ENCODE assay signal across 15 cellular contexts in the genomic region with DNA sequence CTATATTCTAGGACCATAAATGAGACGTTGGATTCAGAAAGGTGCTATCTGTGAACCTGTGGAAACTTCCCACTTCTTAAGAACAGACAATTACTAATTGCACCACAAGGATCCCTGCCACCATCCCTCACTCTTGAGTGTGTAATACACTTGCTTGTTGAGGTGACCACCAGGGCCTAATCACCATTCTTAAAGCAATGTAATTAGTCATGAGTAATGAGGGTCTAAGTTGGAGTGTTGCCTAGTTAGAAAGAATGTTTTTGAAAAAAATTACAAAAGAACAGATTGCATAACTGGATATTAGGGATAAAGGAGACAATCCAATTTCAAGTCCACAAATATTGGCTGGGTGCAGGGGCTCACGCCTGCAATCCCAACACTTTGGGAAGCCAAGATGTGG. TPM values are rescaled to one million over a fixed set of nuclear protein-coding genes. Genes with fewer than 3 reads are reported as not detected.
DNase-seq lines count a peak whose midpoint lies in the region; ATAC-seq and TF ChIP-seq lines count a peak whose summit lies in the region.
"Had no signal": no experiment of that assay in that cellular context is flagged by ENCODE, and none has a peak within 500 bp of the region (broad histone marks: within the 10 kb centered on the region; RNA-seq: fewer than 3 reads in every experiment).

No MANE protein-coding gene starts in this region.

- no TSS peak for BruUV-seq in IMR-90 (replicated peaks; lab: Mats Ljungman, UMichigan)
- no TSS peak for BruUV-seq in PC-9 (replicated peaks; lab: Mats Ljungman, UMichigan)

- no peak overlapping the region for H2AK9ac ChIP-seq in IMR-90 (replicated peaks; ENCODE audit: low read depth, low read length, poor library complexity)

- no peak overlapping the region for H4K91ac ChIP-seq in IMR-90 (ENCODE audit: insufficient read depth, low read depth, low read length)

- H3K27ac ChIP-seq in IMR-90 (ENCODE audit: insufficient read depth, low read length) (no peak overlapping the region), PC-9 (no peak overlapping the region)
- H3K27ac ChIP-seq: BLaER1 treated with 17β-estradiol and CSF1 and Interleukin-3, amounts not matched to agents 10 nM and 100 nM; HL-60 had no signal

- dilution Hi-C loops in IMR-90 (cut with HindIII; ENCODE audit: low sequenced_read_pairs, unreplicated experiment) = no loop called here

- H2AFZ ChIP-seq in IMR-90 (replicated peaks; ENCODE audit: low read length, poor library complexity) (no peak overlapping the region), PC-9 (no peak overlapping the region)

- H4K20me1 ChIP-seq in IMR-90 (ENCODE audit: insufficient read depth, low read length) (no peaks in the 10 kb centered on the region), PC-9 (ENCODE audit: insufficient read depth) (no peaks in the 10 kb centered on the region)
- H4K20me1 ChIP-seq: BLaER1 treated with 17β-estradiol and CSF1 and Interleukin-3, amounts not matched to agents 10 nM and 100 nM had no signal

- H3F3A ChIP-seq in PC-9 (ENCODE audit: insufficient read depth, low read depth) = no peaks in the 10 kb centered on the region

- no peak overlapping the region for H3K56ac ChIP-seq in IMR-90 (ENCODE audit: extremely low read depth, insufficient read depth, low read length)

- POLR2A ChIA-PET in IMR-90 (lab: Charles Lee; ENCODE audit: unreplicated experiment) (no interaction called here), PC-9 (lab: Charles Lee; ENCODE audit: unreplicated experiment) (no interaction called here)

- H3K9me3 ChIP-seq in IMR-90 (ENCODE audit: control insufficient read depth, insufficient read depth, low read length) (peaks cover 5% of the 10 kb centered on the region), PC-9 (ENCODE audit: insufficient read depth, low read depth) (no peaks in the 10 kb centered on the region; the same call in 1 of the 2 replicates)

- no peaks in the 10 kb centered on the region; the same call in none of the 2 replicates for H3K9me3 Mint-ChIP-seq in HFFc6

- H2BK5ac ChIP-seq in IMR-90 (ENCODE audit: low read depth, low read length, poor library complexity, severe bottlenecking) = no peak overlapping the region

- H2BK20ac ChIP-seq in IMR-90 (ENCODE audit: low read depth, low read length) = peak overlapping the region; percentile 22; the same call in 1 of the 2 replicates

- no peak overlapping the region for H3K4me3 ChIP-seq in AG10803 (ENCODE audit: low read length)
- H3K4me3 ChIP-seq in IMR-90 (ENCODE audit: insufficient read depth, low read depth, low read length) = no peak overlapping the region
- H3K4me3 ChIP-seq in epithelial cell of esophagus (ENCODE audit: low read length) = no peak overlapping the region
- no peak overlapping the region for H3K4me3 ChIP-seq in PC-9
- H3K4me3 ChIP-seq: BLaER1 treated with 17β-estradiol and CSF1 and Interleukin-3, amounts not matched to agents 10 nM and 100 nM had no signal

- H3K27me3 ChIP-seq in IMR-90 (ENCODE audit: control insufficient read depth, insufficient read depth, low read length) (no peaks in the 10 kb centered on the region), PC-9 (ENCODE audit: insufficient read depth, low read depth) (no peaks in the 10 kb centered on the region)
- H3K27me3 ChIP-seq: BLaER1 treated with 17β-estradiol and CSF1 and Interleukin-3, amounts not matched to agents 10 nM and 100 nM had no signal

- H3K23ac ChIP-seq in IMR-90 (ENCODE audit: low read depth, low read length) = no peak overlapping the region

- H3K14ac ChIP-seq in IMR-90 (replicated peaks; ENCODE audit: low read depth, low read length) = no peak overlapping the region

- H3K18ac ChIP-seq in IMR-90 (ENCODE audit: low read depth, low read length) = no peak overlapping the region

- 0 out of 3 replicates have a peak overlapping the region, but pooled peaks have one; percentile 3 for H2BK15ac ChIP-seq in IMR-90 (ENCODE audit: low read depth, low read length)

- H3K9ac ChIP-seq in IMR-90 (ENCODE audit: low read depth, low read length) = no peak overlapping the region
- H3K9ac ChIP-seq: BLaER1 treated with 17β-estradiol and CSF1 and Interleukin-3, amounts not matched to agents 10 nM and 100 nM had no signal

- TF ChIP-seq RAD21 in IMR-90 (IDR thresholded peaks at IDR 0.05; ENCODE audit: low read length) = no peak

- H2AK5ac ChIP-seq in IMR-90 (ENCODE audit: low read depth, low read length) = no peak overlapping the region

- H3K36me3 Mint-ChIP-seq in HFFc6 (ENCODE audit: low read depth) = no peaks in the 10 kb centered on the region; the same call in 1 of the 2 replicates

- H4K5ac ChIP-seq in IMR-90 (ENCODE audit: low read depth, low read length) = no peak overlapping the region

- H3K4me3 Mint-ChIP-seq in HFFc6 = no peak overlapping the region

- WGBS in IMR-90 (ENCODE audit: extremely low coverage in 2 of 2, insufficient read length in 1 of 2), 2 experiments = no CpG with 5 or more reads among the region's 2 CpGs

- H3K27me3 Mint-ChIP-seq in HFFc6 (ENCODE audit: insufficient read depth) = peaks cover 2% of the 10 kb centered on the region

- intact Hi-C loops in IMR-90 (cut with micrococcal nuclease) (no loop called here), PC-9 (cut with micrococcal nuclease; ENCODE audit: unreplicated experiment) (no loop called here)

- TF ChIP-seq CTCF in AG10803 (conservative IDR thresholded peaks at IDR 0.05; ENCODE audit: low read length) = 0 out of 2 replicates have a peak, but pooled peaks have one; percentile 1
- TF ChIP-seq CTCF in IMR-90 (conservative IDR thresholded peaks at IDR 0.05; ENCODE audit: low read depth, low read length) = no peak
- no peak for TF ChIP-seq CTCF in epithelial cell of esophagus (IDR thresholded peaks at IDR 0.05; ENCODE audit: insufficient read depth, low read depth, low read length, missing control alignments)
- no peak for TF ChIP-seq CTCF in PC-9 (conservative IDR thresholded peaks at IDR 0.05)
- no peak for TF ChIP-seq CTCF in HFFc6 (IDR thresholded peaks at IDR 0.05)
- no peak for TF ChIP-seq CTCF in GM13977 (IDR thresholded peaks at IDR 0.05; ENCODE audit: extremely low read depth, insufficient read depth, missing control alignments)

- H3K4me2 ChIP-seq in IMR-90 (ENCODE audit: low read depth, low read length) = no peak overlapping the region
- no peak overlapping the region for H3K4me2 ChIP-seq in PC-9
- H3K4me2 ChIP-seq: BLaER1 treated with 17β-estradiol and CSF1 and Interleukin-3, amounts not matched to agents 10 nM and 100 nM had no signal

- no peak overlapping the region for H4K8ac ChIP-seq in IMR-90 (ENCODE audit: low read depth in 2 of 2, low read length in 2 of 2)

- H3K4me1 Mint-ChIP-seq in HFFc6 (ENCODE audit: low read depth) = no peaks in the 10 kb centered on the region

- H3K36me3 ChIP-seq in IMR-90 (ENCODE audit: control insufficient read depth, insufficient read depth, low read length) (no peaks in the 10 kb centered on the region), PC-9 (ENCODE audit: low read depth) (no peaks in the 10 kb centered on the region)

- DNase-seq in AG10803 (ENCODE audit: low read depth) (peak; percentile 75), IMR-90 (no peak), epithelial cell of esophagus (ENCODE audit: low read depth) (peak; percentile 32), iris pigment epithelial cell (ENCODE audit: low read depth) (peak; percentile 29), PC-9 (no peak), HFFc6 (no peak), GM13977 (ENCODE audit: low spot score) (no peak)
- DNase-seq in stimulated activated CD4-positive, alpha-beta T cell treated with anti-CD3 and anti-CD28 coated beads, Interleukin-4, amount 100 ng/mL, for 24 hours = no peak
- DNase-seq: H7, NCI-H187, NCI-H226, NCI-H526, RPMI8226 had no signal

- H3K4ac ChIP-seq in IMR-90 (ENCODE audit: low read depth, low read length) = no peak overlapping the region

- no peaks in the 10 kb centered on the region for H3K79me1 ChIP-seq in IMR-90 (ENCODE audit: low read depth in 1 of 2, low read length in 2 of 2)

- in situ Hi-C loops in IMR-90 (cut with MboI; ENCODE audit: low sequenced_read_pairs) (no loop called here), GM13977 (cut with MboI; ENCODE audit: low pct_unique_long_range_greater_than_20kb, low sequenced_read_pairs, unreplicated experiment) (no loop called here)

- no peaks in the 10 kb centered on the region for H3K79me2 ChIP-seq in PC-9 (ENCODE audit: low read depth)

- H3K27ac Mint-ChIP-seq in HFFc6 = no peak overlapping the region

- CTCF ChIA-PET in IMR-90 (lab: Yijun Ruan, JAX) = no interaction called here
- CTCF ChIA-PET in PC-9 (lab: Charles Lee) = no interaction called here

- no peaks in the 10 kb centered on the region for H3K4me1 ChIP-seq in IMR-90 (ENCODE audit: control insufficient read depth, insufficient read depth, low read length)
- H3K4me1 ChIP-seq in PC-9 (replicated peaks; ENCODE audit: insufficient read depth) = no peaks in the 10 kb centered on the region
- H3K4me1 ChIP-seq: BLaER1 treated with 17β-estradiol and CSF1 and Interleukin-3, amounts not matched to agents 10 nM and 100 nM had no signal

- peak; percentile 21; the same call in 1 of the 2 replicates for ATAC-seq in IMR-90 (ENCODE audit: low read depth)

- no peak overlapping the region for H2BK120ac ChIP-seq in IMR-90 (ENCODE audit: low read depth, low read length)

- TF ChIP-seq POLR2A in IMR-90 (IDR thresholded peaks at IDR 0.05; ENCODE audit: low read depth, low read length) = no peak

- H3K9me2 ChIP-seq in PC-9 (ENCODE audit: insufficient read depth) = no peaks in the 10 kb centered on the region

- no peaks in the 10 kb centered on the region for H3K9me1 ChIP-seq in IMR-90 (ENCODE audit: insufficient read depth, low read length)

TF ChIP-seq in IMR-90, 13 proteins besides CTCF, POLR2A, EP300 and RAD21:
- TF ChIP-seq MAZ (IDR thresholded peaks at IDR 0.05; ENCODE audit: borderline replicate concordance, low read depth, low read length) (no peak), BHLHE40 (IDR thresholded peaks at IDR 0.05; ENCODE audit: low read depth, low read length) (no peak), RFX5 (IDR thresholded peaks at IDR 0.05; ENCODE audit: low read depth, low read length) (no peak), USF2 (IDR thresholded peaks at IDR 0.05; ENCODE audit: low read depth, low read length) (no peak), MXI1 (IDR thresholded peaks at IDR 0.05; ENCODE audit: borderline replicate concordance, low read depth, low read length) (no peak), CEBPB (IDR thresholded peaks at IDR 0.05; ENCODE audit: low read depth, low read length) (peak; percentile 21; the same call in 1 of the 2 replicates)

RNA-seq across cellular contexts. Expression of gene TRIO, which starts 56.9 kb away (rescaled TPM):
- total RNA-seq in IMR-90 (2012; rRNA removed) = 487 and 522 TPM in 2 replicates
- 206 and 225 TPM in 2 replicates for polyA plus RNA-seq in IMR-90 (2012; rRNA removed)
- polyA plus RNA-seq in IMR-90 (2012; cell fraction: cytosol; rRNA removed) = 126 and 196 TPM in 2 replicates
- 1,045 and 1,428 TPM in 2 replicates for polyA plus RNA-seq in IMR-90 (2012; cell fraction: nucleus; rRNA removed; ENCODE audit: low replicate concordance)
- total RNA-seq in PC-9 (2021) = 596 and 756 TPM in 2 replicates
- total RNA-seq in HFFc6 (2021; fragmentation: NEBNext Ultra II Directional; extraction: Animal tissue kit (Norgen Biotek cat#: 25700)) = 100 to 1,000 TPM; 167 to 219 (median 190) TPM

Comparison
In these comparisons a context has a peak if more than half of its experiments do, and no peak if none do; other contexts are left out.
1. DNase-seq: peak in AG10803 (single experiment), epithelial cell of esophagus (single experiment) and iris pigment epithelial cell (single experiment); none in IMR-90 (single experiment), PC-9 (0 of 2), HFFc6 (single experiment), stimulated activated CD4-positive, alpha-beta T cell treated with anti-CD3 and anti-CD28 coated beads, Interleukin-4, amount 100 ng/mL, for 24 hours (single experiment) and GM13977 (single experiment).